16 cellular contexts compared by ENCODE assay signal in the genomic region with DNA sequence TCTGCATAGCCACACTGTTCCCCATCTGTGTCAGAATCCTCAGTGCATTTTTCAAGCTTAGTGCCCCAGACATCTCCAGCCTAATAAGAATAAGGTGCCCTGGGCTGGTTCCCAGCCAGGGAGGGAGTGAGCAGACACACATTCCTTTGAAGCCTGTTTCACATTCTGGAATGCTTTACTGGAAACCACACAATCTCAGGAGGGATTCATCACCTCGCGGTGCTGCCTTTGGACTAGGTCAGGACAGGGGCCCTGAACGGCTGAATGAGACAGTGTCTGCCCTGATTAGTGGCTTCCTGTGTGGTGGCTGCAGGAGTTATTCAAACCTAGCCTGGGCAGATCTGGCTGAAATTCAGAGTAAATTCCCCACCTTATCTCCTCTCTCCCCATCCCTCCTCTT.
DNase-seq lines count a peak whose midpoint lies in the region; ATAC-seq and TF ChIP-seq lines count a peak whose summit lies in the region.
"Had no signal": no experiment of that assay in that cellular context is flagged by ENCODE, and none has a peak within 500 bp of the region (broad histone marks: within the 10 kb centered on the region; RNA-seq: fewer than 3 reads in every experiment).

No MANE protein-coding gene starts in this region.

- peaks cover 0 to 8% (median 0%) of the 10 kb centered on the region in 12 donors for H3K4me1 ChIP-seq in heart left ventricle
- no peaks in the 10 kb centered on the region for H3K4me1 ChIP-seq in upper lobe of right lung
- H3K4me1 ChIP-seq: colonic mucosa, upper lobe of left lung had no signal

- no peaks in the 10 kb centered on the region for H3K36me3 Mint-ChIP-seq in MCF 10A (ENCODE audit: insufficient read depth, unreplicated experiment)

- no peaks in the 10 kb centered on the region for H3K27me3 ChIP-seq in heart left ventricle
- no peaks in the 10 kb centered on the region for H3K27me3 ChIP-seq in upper lobe of right lung
- H3K27me3 ChIP-seq: colonic mucosa, upper lobe of left lung had no signal

- H3K9me3 ChIP-seq in heart left ventricle (peaks cover 0 to 12% (median 0%) of the 10 kb centered on the region in 12 donors), upper lobe of right lung (no peaks in the 10 kb centered on the region)
- H3K9me3 ChIP-seq: colonic mucosa had no signal

- 13 to 31% (median 17%) methylated on average over 3 of the region's 3 CpGs; no CpG with 5 or more reads in 1 of the 4 donors for WGBS in heart left ventricle, 4 donors

- BruUV-seq in MCF 10A (replicated peaks; lab: Mats Ljungman, UMichigan) = no TSS peak

- POLR2A ChIA-PET in MCF 10A (lab: Yijun Ruan, JAX) = no interaction called here

- TF ChIP-seq CTCF in heart left ventricle (IDR thresholded peaks at IDR 0.05) = no peak
- TF ChIP-seq CTCF in MCF 10A (IDR thresholded peaks at IDR 0.05; ENCODE audit: unreplicated experiment) = no peak
- TF ChIP-seq CTCF in upper lobe of right lung (IDR thresholded peaks at IDR 0.05) = no peak

- DNase-seq in heart left ventricle = no peak
- no peak for DNase-seq in Right ventricle myocardium superior
- peak; percentile 24 for DNase-seq in MCF 10A (ENCODE audit: unreplicated experiment)
- DNase-seq in kidney tubule cell (ENCODE audit: low spot score) = peak; percentile 90
- DNase-seq in upper lobe of right lung = no peak
- no peak for DNase-seq in SKM-1 treated with dmso at 0.1 percent for 144 hours (lab: John Stamatoyannopoulos, UW; ENCODE audit: unreplicated experiment)
- DNase-seq in NCI-H524 (lab: John Stamatoyannopoulos, UW) = no peak
- DNase-seq: activated naive CD4-positive, alpha-beta T cell treated with Interleukin-2 at 50 U/mL for 16 hours; Calu3; colonic mucosa; NCI-H1436 treated with DMSO at 0.1 percent for 48 hours; NCI-H524 treated with DMSO at 0.1 percent for 48 hours; upper lobe of left lung had no signal

- ATAC-seq in heart left ventricle (peak in 3 of 4 donors; percentile 31 to 36 (median 36)), Right ventricle myocardium superior (ENCODE audit: poor library complexity) (no peak), upper lobe of right lung (peak; percentile 76), HG02970 (IDR thresholded peaks at IDR 0.05; ENCODE audit: low FRiP score, unreplicated experiment) (no peak)
- ATAC-seq: left lobe of liver had no signal

- peak overlapping the region in 1 of 12 donors; percentile 3 for H3K27ac ChIP-seq in heart left ventricle
- H3K27ac ChIP-seq in upper lobe of right lung = no peak overlapping the region
- H3K27ac ChIP-seq: 22Rv1, colonic mucosa, upper lobe of left lung had no signal

- no peak for TF ChIP-seq POLR2A in heart left ventricle (IDR thresholded peaks at IDR 0.05)

- H3K9me3 Mint-ChIP-seq in MCF 10A (ENCODE audit: unreplicated experiment) = peaks cover 15% of the 10 kb centered on the region

- no peak overlapping the region for H3K4me3 Mint-ChIP-seq in MCF 10A (ENCODE audit: unreplicated experiment)

- H3K27me3 Mint-ChIP-seq in MCF 10A (ENCODE audit: insufficient read depth, unreplicated experiment) = peaks cover 12% of the 10 kb centered on the region

- H3K4me3 ChIP-seq in heart left ventricle (no peak overlapping the region), upper lobe of right lung (no peak overlapping the region)
- H3K4me3 ChIP-seq: colonic mucosa, upper lobe of left lung had no signal

- no peak overlapping the region for H3K27ac Mint-ChIP-seq in MCF 10A (ENCODE audit: low read depth, unreplicated experiment)

- CTCF ChIA-PET in MCF 10A (lab: Yijun Ruan, JAX) = interaction anchor here (1.2 kb wide), 1 partner anchor 149 kb away, joined by 4 read pairs; no protein-coding TSS in a partner anchor

- H3K4me1 Mint-ChIP-seq in MCF 10A (ENCODE audit: insufficient read depth, unreplicated experiment) = no peaks in the 10 kb centered on the region

- intact Hi-C loops in heart left ventricle (cut with DNase I) = no loop called here
- intact Hi-C loops in Right ventricle myocardium superior (cut with DNase I) = no loop called here
- intact Hi-C loops in MCF 10A (cut with micrococcal nuclease) = no loop called here
- intact Hi-C loops in upper lobe of right lung (cut with DNase I) = no loop called here

- H3K36me3 ChIP-seq in heart left ventricle (no peaks in the 10 kb centered on the region), upper lobe of right lung (no peaks in the 10 kb centered on the region)
- H3K36me3 ChIP-seq: colonic mucosa, upper lobe of left lung had no signal

Comparison
In these comparisons a context has a peak if more than half of its experiments do, and no peak if none do; other contexts are left out.
1. ATAC-seq: peak in heart left ventricle (3 of 4) and upper lobe of right lung (single experiment); none in Right ventricle myocardium superior (single experiment) and HG02970 (single experiment).
2. DNase-seq: peak in MCF 10A (single experiment) and kidney tubule cell (single experiment); none in heart left ventricle (0 of 5), Right ventricle myocardium superior (single experiment), upper lobe of right lung (single experiment), SKM-1 treated with dmso at 0.1 percent for 144 hours (single experiment) and NCI-H524 (0 of 2).